26 cellular contexts compared by ENCODE assay signal in the genomic region with DNA sequence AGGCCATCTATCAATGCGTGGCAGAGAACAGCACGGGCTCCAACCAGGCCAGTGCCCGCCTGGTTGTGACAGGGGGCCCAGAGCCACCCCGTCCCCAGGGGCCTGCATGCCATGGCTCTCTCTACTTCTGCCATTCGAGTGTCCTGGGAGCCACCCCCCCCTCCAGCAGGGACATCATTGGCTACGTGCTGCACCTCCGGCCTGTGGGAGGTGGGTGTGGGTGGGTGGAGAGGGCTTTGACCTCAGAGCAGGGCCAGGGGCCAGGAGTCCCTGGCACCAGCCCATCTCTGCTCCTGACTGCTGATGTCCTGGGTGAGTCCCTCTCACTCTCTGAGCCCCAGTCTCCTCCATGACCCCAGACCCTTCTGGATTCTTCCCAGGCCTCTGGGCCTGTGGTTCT. TPM values are rescaled to one million over a fixed set of nuclear protein-coding genes. Genes with fewer than 3 reads are reported as not detected.
DNase-seq lines count a peak whose midpoint lies in the region; ATAC-seq and TF ChIP-seq lines count a peak whose summit lies in the region.
"Had no signal": no experiment of that assay in that cellular context is flagged by ENCODE, and none has a peak within 500 bp of the region (broad histone marks: within the 10 kb centered on the region; RNA-seq: fewer than 3 reads in every experiment).

No MANE protein-coding gene starts in this region.

- H3K4me3 Mint-ChIP-seq in activated CD8-positive, alpha-beta T cell treated with anti-CD3 and anti-CD28 coated beads for 36 hours, result no peak overlapping the region
- no peak overlapping the region for H3K4me3 Mint-ChIP-seq in activated CD8-positive, alpha-beta T cell treated with anti-CD3 and anti-CD28 coated beads, Interleukin-2, amount 10 ng/mL, durations not matched to agents 7 days and 5 days
- H3K4me3 Mint-ChIP-seq in glutamatergic neuron (ENCODE audit: unreplicated experiment), result no peak overlapping the region
- H3K4me3 Mint-ChIP-seq in stimulated activated effector memory CD8-positive, alpha-beta T cell treated with anti-CD3 and anti-CD28 coated beads, Interleukin-12 subunit alpha, Interleukin-12 subunit beta, amount 100 ng/mL, for 72 hours, result no peak overlapping the region
- H3K4me3 Mint-ChIP-seq: activated CD4-positive, alpha-beta T cell treated with anti-CD3 and anti-CD28 coated beads, Interleukin-2, amount 10 ng/mL, durations not matched to agents 24 days and 14 days; GM23338; T-helper 1 cell treated with Interleukin-12 subunit alpha and Interleukin-12 subunit beta and Interleukin-4 antibody, amounts not matched to agents 30 μg/mL and 1 μg/mL, for 36 hours; type B pancreatic cell had no signal

- no peaks in the 10 kb centered on the region for H3K9me3 Mint-ChIP-seq in activated CD8-positive, alpha-beta T cell treated with anti-CD3 and anti-CD28 coated beads for 36 hours
- H3K9me3 Mint-ChIP-seq in activated CD8-positive, alpha-beta T cell treated with anti-CD3 and anti-CD28 coated beads, Interleukin-2, amount 10 ng/mL, durations not matched to agents 7 days and 5 days (ENCODE audit: insufficient read depth), result no peaks in the 10 kb centered on the region
- H3K9me3 Mint-ChIP-seq in glutamatergic neuron (ENCODE audit: unreplicated experiment), result peaks cover 14% of the 10 kb centered on the region
- no peaks in the 10 kb centered on the region for H3K9me3 Mint-ChIP-seq in stimulated activated effector memory CD8-positive, alpha-beta T cell treated with anti-CD3 and anti-CD28 coated beads, Interleukin-12 subunit alpha, Interleukin-12 subunit beta, amount 100 ng/mL, for 72 hours
- H3K9me3 Mint-ChIP-seq: activated CD4-positive, alpha-beta T cell treated with anti-CD3 and anti-CD28 coated beads, Interleukin-2, amount 10 ng/mL, durations not matched to agents 24 days and 14 days; GM23338; T-helper 1 cell treated with Interleukin-12 subunit alpha and Interleukin-12 subunit beta and Interleukin-4 antibody, amounts not matched to agents 30 μg/mL and 1 μg/mL, for 36 hours; type B pancreatic cell had no signal

- H3K79me2 ChIP-seq in OCI-LY7 (ENCODE audit: insufficient read depth, low read depth, low read length), result no peaks in the 10 kb centered on the region

- no peak for DNase-seq in activated CD8-positive, alpha-beta T cell treated with anti-CD3 and anti-CD28 coated beads for 36 hours
- no peak for DNase-seq in activated CD8-positive, alpha-beta T cell treated with anti-CD3 and anti-CD28 coated beads, Interleukin-2, amount 10 ng/mL, durations not matched to agents 7 days and 5 days
- peak in 42 of 76 experiments; percentile 5 to 62 (median 29) for DNase-seq in HUDEP-2 (lab: John Stamatoyannopoulos, UW; ENCODE audit: unreplicated experiment in 76 of 76)
- DNase-seq in glutamatergic neuron, result no peak
- DNase-seq in stimulated activated effector memory CD8-positive, alpha-beta T cell treated with anti-CD3 and anti-CD28 coated beads, Interleukin-12 subunit alpha, Interleukin-12 subunit beta, amount 100 ng/mL, for 72 hours (ENCODE audit: low spot score in 2 of 2), result no peak
- no peak for DNase-seq in medulla oblongata (ENCODE audit: extremely low spot score)
- DNase-seq in OCI-LY7 (ENCODE audit: low spot score), result no peak
- DNase-seq in omental fat pad (ENCODE audit: low spot score), result no peak
- DNase-seq: activated CD4-positive, alpha-beta T cell treated with anti-CD3 and anti-CD28 coated beads, Interleukin-2, amount 10 ng/mL, durations not matched to agents 24 days and 14 days; activated CD8-positive, alpha-beta memory T cell treated with anti-CD3 and anti-CD28 coated beads, Interleukin-2, amount 50 U/mL, for 4 hours; activated gamma-delta T cell; BE2C; Calu3; DND-41; esophagus squamous epithelium; gastrocnemius medialis; hypothalamus; Kasumi-1; left ventricle myocardium superior; NCI-H187; NCI-H526 had no signal

- POLR2A ChIA-PET in activated CD8-positive, alpha-beta T cell treated with anti-CD3 and anti-CD28 coated beads for 36 hours (lab: Charles Lee), result interaction anchor here (1.2 to 1.7 kb wide), 3 partner anchors 8 to 187 kb away, joined by 3 to 6 read pairs (median 4); partner anchors contain the start of genes DENND4B and RAB13
- POLR2A ChIA-PET in activated CD8-positive, alpha-beta T cell treated with anti-CD3 and anti-CD28 coated beads, Interleukin-2, amount 10 ng/mL, durations not matched to agents 7 days and 5 days (lab: Charles Lee), result interaction anchor here (0.7 kb wide), 1 partner anchor 25 kb away, joined by 3 read pairs; the partner anchor contains the start of gene SLC27A3
- POLR2A ChIA-PET in OCI-LY7 (lab: Charles Lee), result no interaction called here

- CTCF ChIA-PET in activated CD8-positive, alpha-beta T cell treated with anti-CD3 and anti-CD28 coated beads for 36 hours (lab: Charles Lee), result interaction anchor here (2.7 kb wide), 1 partner anchor 145 kb away, joined by 7 read pairs; no protein-coding TSS in a partner anchor
- CTCF ChIA-PET in activated CD8-positive, alpha-beta T cell treated with anti-CD3 and anti-CD28 coated beads, Interleukin-2, amount 10 ng/mL, durations not matched to agents 7 days and 5 days (lab: Charles Lee), result interaction anchor here (5.9 kb wide), 1 partner anchor 186 kb away, joined by 32 read pairs; the partner anchor contains the start of gene RAB13
- CTCF ChIA-PET in OCI-LY7 (lab: Charles Lee; ENCODE audit: unreplicated experiment), result no interaction called here

- H3K9me3 ChIP-seq in OCI-LY7 (ENCODE audit: low read length), result no peaks in the 10 kb centered on the region
- H3K9me3 ChIP-seq: BE2C, esophagus squamous epithelium, gastrocnemius medialis, prostate gland had no signal

- no peaks in the 10 kb centered on the region for H3K27me3 Mint-ChIP-seq in activated CD8-positive, alpha-beta T cell treated with anti-CD3 and anti-CD28 coated beads for 36 hours
- no peaks in the 10 kb centered on the region for H3K27me3 Mint-ChIP-seq in activated CD8-positive, alpha-beta T cell treated with anti-CD3 and anti-CD28 coated beads, Interleukin-2, amount 10 ng/mL, durations not matched to agents 7 days and 5 days (ENCODE audit: low read depth)
- peaks cover 22% of the 10 kb centered on the region for H3K27me3 Mint-ChIP-seq in glutamatergic neuron (ENCODE audit: unreplicated experiment)
- H3K27me3 Mint-ChIP-seq: activated CD4-positive, alpha-beta T cell treated with anti-CD3 and anti-CD28 coated beads, Interleukin-2, amount 10 ng/mL, durations not matched to agents 24 days and 14 days; type B pancreatic cell had no signal

- no peak overlapping the region for H3K27ac ChIP-seq in OCI-LY7 (ENCODE audit: low read depth, low read length, poor library complexity, severe bottlenecking)
- H3K27ac ChIP-seq: esophagus squamous epithelium, gastrocnemius medialis, prostate gland, VCaP had no signal

- ATAC-seq in activated CD8-positive, alpha-beta T cell treated with anti-CD3 and anti-CD28 coated beads for 36 hours, result no peak
- no peak for ATAC-seq in activated CD8-positive, alpha-beta T cell treated with anti-CD3 and anti-CD28 coated beads, Interleukin-2, amount 10 ng/mL, durations not matched to agents 7 days and 5 days
- ATAC-seq in stimulated activated effector memory CD8-positive, alpha-beta T cell treated with anti-CD3 and anti-CD28 coated beads, Interleukin-12 subunit alpha, Interleukin-12 subunit beta, amount 100 ng/mL, for 72 hours, result no peak
- ATAC-seq in omental fat pad (ENCODE audit: low FRiP score), result no peak
- ATAC-seq: gastrocnemius medialis, GM23338, left ventricle myocardium superior had no signal

- H4K20me1 ChIP-seq in OCI-LY7 (ENCODE audit: insufficient read depth, low read length), result no peaks in the 10 kb centered on the region

- no peak overlapping the region for H3K4me2 ChIP-seq in OCI-LY7 (ENCODE audit: low read length)
- H3K4me2 ChIP-seq: GM23338 had no signal

- intact Hi-C loops in activated CD8-positive, alpha-beta T cell treated with anti-CD3 and anti-CD28 coated beads for 36 hours (cut with micrococcal nuclease), result no loop called here
- intact Hi-C loops in OCI-LY7 (cut with micrococcal nuclease; ENCODE audit: unreplicated experiment), result no loop called here

- no peaks in the 10 kb centered on the region for H3K9me2 ChIP-seq in OCI-LY7 (ENCODE audit: insufficient read depth, low read length)

- peaks cover 27% of the 10 kb centered on the region for H3K4me1 Mint-ChIP-seq in activated CD8-positive, alpha-beta T cell treated with anti-CD3 and anti-CD28 coated beads for 36 hours (ENCODE audit: low read depth)
- H3K4me1 Mint-ChIP-seq in activated CD8-positive, alpha-beta T cell treated with anti-CD3 and anti-CD28 coated beads, Interleukin-2, amount 10 ng/mL, durations not matched to agents 7 days and 5 days (ENCODE audit: low read depth), result peaks cover 67% of the 10 kb centered on the region
- H3K4me1 Mint-ChIP-seq in glutamatergic neuron (ENCODE audit: low read depth, unreplicated experiment), result peaks cover 6% of the 10 kb centered on the region
- peaks cover 48% of the 10 kb centered on the region for H3K4me1 Mint-ChIP-seq in stimulated activated effector memory CD8-positive, alpha-beta T cell treated with anti-CD3 and anti-CD28 coated beads, Interleukin-12 subunit alpha, Interleukin-12 subunit beta, amount 100 ng/mL, for 72 hours

- H3K27ac Mint-ChIP-seq in activated CD8-positive, alpha-beta T cell treated with anti-CD3 and anti-CD28 coated beads for 36 hours, result peak overlapping the region; percentile 66
- no peak overlapping the region for H3K27ac Mint-ChIP-seq in activated CD8-positive, alpha-beta T cell treated with anti-CD3 and anti-CD28 coated beads, Interleukin-2, amount 10 ng/mL, durations not matched to agents 7 days and 5 days
- peak overlapping the region; percentile 44 for H3K27ac Mint-ChIP-seq in glutamatergic neuron (ENCODE audit: unreplicated experiment)
- H3K27ac Mint-ChIP-seq in stimulated activated effector memory CD8-positive, alpha-beta T cell treated with anti-CD3 and anti-CD28 coated beads, Interleukin-12 subunit alpha, Interleukin-12 subunit beta, amount 100 ng/mL, for 72 hours, result peak overlapping the region; percentile 67
- H3K27ac Mint-ChIP-seq: GM23338; T-helper 1 cell treated with Interleukin-12 subunit alpha and Interleukin-12 subunit beta and Interleukin-4 antibody, amounts not matched to agents 30 μg/mL and 1 μg/mL, for 36 hours; type B pancreatic cell had no signal

- no TSS peak for BruUV-seq in OCI-LY7 (replicated peaks; lab: Mats Ljungman, UMichigan)

- no peak for TF ChIP-seq CTCF in activated CD8-positive, alpha-beta T cell treated with anti-CD3 and anti-CD28 coated beads for 36 hours (IDR thresholded peaks at IDR 0.05)
- TF ChIP-seq CTCF in glutamatergic neuron (IDR thresholded peaks at IDR 0.05; ENCODE audit: partially characterized antibody, unreplicated experiment) (no peak), OCI-LY7 (conservative IDR thresholded peaks at IDR 0.05; ENCODE audit: low read length) (no peak), omental fat pad (IDR thresholded peaks at IDR 0.05) (no peak)

- no peak overlapping the region for H3K4me3 ChIP-seq in OCI-LY7 (ENCODE audit: low read depth, low read length, poor library complexity, severe bottlenecking)
- H3K4me3 ChIP-seq: esophagus squamous epithelium, gastrocnemius medialis, GM23338, prostate gland had no signal

- peaks cover 4% of the 10 kb centered on the region for H3K36me3 Mint-ChIP-seq in activated CD8-positive, alpha-beta T cell treated with anti-CD3 and anti-CD28 coated beads for 36 hours (ENCODE audit: low read depth)
- peaks cover 24% of the 10 kb centered on the region for H3K36me3 Mint-ChIP-seq in activated CD8-positive, alpha-beta T cell treated with anti-CD3 and anti-CD28 coated beads, Interleukin-2, amount 10 ng/mL, durations not matched to agents 7 days and 5 days (ENCODE audit: low read depth)
- no peaks in the 10 kb centered on the region for H3K36me3 Mint-ChIP-seq in glutamatergic neuron (ENCODE audit: unreplicated experiment)
- peaks cover 33% of the 10 kb centered on the region for H3K36me3 Mint-ChIP-seq in stimulated activated effector memory CD8-positive, alpha-beta T cell treated with anti-CD3 and anti-CD28 coated beads, Interleukin-12 subunit alpha, Interleukin-12 subunit beta, amount 100 ng/mL, for 72 hours
- H3K36me3 Mint-ChIP-seq: type B pancreatic cell had no signal

- H2AFZ ChIP-seq in OCI-LY7 (ENCODE audit: low read length), result no peak overlapping the region
- H2AFZ ChIP-seq: GM23338 had no signal

- H3K36me3 ChIP-seq in OCI-LY7 (ENCODE audit: insufficient read depth, low read length), result peaks cover 12% of the 10 kb centered on the region; the same call in 1 of the 2 replicates
- H3K36me3 ChIP-seq: BE2C, gastrocnemius medialis, prostate gland had no signal

- H3K4me1 ChIP-seq in OCI-LY7 (ENCODE audit: insufficient read depth, low read length, poor library complexity, severe bottlenecking), result peaks cover 24% of the 10 kb centered on the region
- H3K4me1 ChIP-seq: prostate gland had no signal

RNA-seq across cellular contexts. Expression of gene SLC27A3, which starts 25.3 kb away (rescaled TPM):
- 1 to 10 TPM; 7.2 to 10.0 TPM for total RNA-seq in activated CD8-positive, alpha-beta T cell treated with anti-CD3 and anti-CD28 coated beads for 36 hours
- 10 to 100 TPM; 41.1 to 50.1 TPM for total RNA-seq in activated CD8-positive, alpha-beta T cell treated with anti-CD3 and anti-CD28 coated beads, Interleukin-2, amount 10 ng/mL, durations not matched to agents 7 days and 5 days
- total RNA-seq in glutamatergic neuron (ENCODE audit: unreplicated experiment) (10.8 TPM), OCI-LY7 (2022) (7.7 and 10.2 TPM in 2 replicates), omental fat pad (10 to 100 TPM; 29.4 to 65.4 (median 40.5) TPM)
- 3.3 and 4.5 TPM in 2 replicates for total RNA-seq in OCI-LY7 (2014; rRNA removed; shearing (Covaris generic))

Comparison
In these comparisons a context has a peak if more than half of its experiments do, and no peak if none do; other contexts are left out.
1. DNase-seq: peak in HUDEP-2 (42 of 76); none in activated CD8-positive, alpha-beta T cell treated with anti-CD3 and anti-CD28 coated beads for 36 hours (single experiment), activated CD8-positive, alpha-beta T cell treated with anti-CD3 and anti-CD28 coated beads, Interleukin-2, amount 10 ng/mL, durations not matched to agents 7 days and 5 days (single experiment), glutamatergic neuron (single experiment), stimulated activated effector memory CD8-positive, alpha-beta T cell treated with anti-CD3 and anti-CD28 coated beads, Interleukin-12 subunit alpha, Interleukin-12 subunit beta, amount 100 ng/mL, for 72 hours (0 of 2), medulla oblongata (single experiment), OCI-LY7 (single experiment) and omental fat pad (single experiment).